ENCODE assay signal across 19 cellular contexts in the genomic region with DNA sequence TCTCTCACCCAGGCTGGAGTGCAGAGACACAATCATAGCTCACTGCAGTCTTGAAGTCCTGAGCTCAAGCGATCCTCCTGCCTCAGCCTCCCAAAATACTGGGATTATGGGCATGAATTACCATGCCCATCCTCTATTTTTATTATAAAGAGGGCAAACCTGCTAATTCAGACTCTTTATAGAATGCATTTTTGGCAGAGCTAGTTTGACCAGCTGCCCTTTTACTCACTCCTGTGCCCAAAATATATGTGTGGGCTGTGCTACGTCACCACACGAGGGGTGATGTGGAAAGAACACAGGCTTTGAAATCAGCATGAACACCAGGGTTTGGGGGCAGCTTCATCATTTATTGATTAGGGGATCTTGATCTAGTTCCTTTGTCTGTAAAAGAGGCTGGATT.
DNase-seq lines count a peak whose midpoint lies in the region; ATAC-seq and TF ChIP-seq lines count a peak whose summit lies in the region.
"Had no signal": no experiment of that assay in that cellular context is flagged by ENCODE, and none has a peak within 500 bp of the region (broad histone marks: within the 10 kb centered on the region; RNA-seq: fewer than 3 reads in every experiment).

No MANE protein-coding gene starts in this region.

- H3K4me1 Mint-ChIP-seq in Caco-2 (ENCODE audit: low read depth, unreplicated experiment): no peaks in the 10 kb centered on the region
- H3K4me1 Mint-ChIP-seq: CD14-positive monocyte; CD8-positive, alpha-beta memory T cell had no signal

- no peak overlapping the region for H3K4me3 ChIP-seq in body of pancreas
- H3K4me3 ChIP-seq in sigmoid colon: no peak overlapping the region
- no peak overlapping the region for H3K4me3 ChIP-seq in Caco-2 (ENCODE audit: low read depth, low read length)
- H3K4me3 ChIP-seq: BLaER1 treated with 17β-estradiol and CSF1 and Interleukin-3, amounts not matched to agents 10 nM and 100 nM; HAP-1 had no signal

- TF ChIP-seq POLR2A in body of pancreas (IDR thresholded peaks at IDR 0.05) (no peak), sigmoid colon (IDR thresholded peaks at IDR 0.05) (no peak)

- no peaks in the 10 kb centered on the region for H3K9me3 Mint-ChIP-seq in Caco-2 (ENCODE audit: unreplicated experiment)
- H3K9me3 Mint-ChIP-seq: CD14-positive monocyte; CD4-positive, alpha-beta T cell; CD8-positive, alpha-beta memory T cell; HFFc6 had no signal

- peak; percentile 22 for DNase-seq in activated effector memory CD4-positive, alpha-beta T cell treated with anti-CD3 and anti-CD28 coated beads, Interleukin-2, amount 50 U/mL, for 16 hours
- no peak for DNase-seq in activated effector memory CD4-positive, alpha-beta T cell treated with Interleukin-2 at 50 U/mL for 16 hours
- DNase-seq in body of pancreas (peak in 2 of 4 donors; percentile 7 to 37), sigmoid colon (peak; percentile 8), Caco-2 (no peak), KG1 (lab: John Stamatoyannopoulos, UW) (no peak)
- DNase-seq: AML-193; BE2C; CD4-positive, alpha-beta T cell; CD8-positive, alpha-beta memory T cell; DMS53; DMS79 treated with DMSO at 0.1 percent for 48 hours; GF-D8; GOT3; HFFc6 had no signal

- H3K27me3 ChIP-seq in body of pancreas (no peaks in the 10 kb centered on the region), sigmoid colon (no peaks in the 10 kb centered on the region), Caco-2 (replicated peaks; ENCODE audit: control insufficient read depth, insufficient read depth, low read length) (no peaks in the 10 kb centered on the region; the same call in 1 of the 2 replicates)
- H3K27me3 ChIP-seq: BE2C; BLaER1 treated with 17β-estradiol and CSF1 and Interleukin-3, amounts not matched to agents 10 nM and 100 nM had no signal

- TF ChIP-seq CTCF in body of pancreas (IDR thresholded peaks at IDR 0.05) (no peak), sigmoid colon (IDR thresholded peaks at IDR 0.05) (no peak), Caco-2 (IDR thresholded peaks at IDR 0.05; ENCODE audit: insufficient read depth in 1 of 2, low read depth in 1 of 2, low read length in 1 of 2, severe bottlenecking in 1 of 2, unreplicated experiment in 1 of 2) (no peak)

- no peaks in the 10 kb centered on the region for H3K36me3 Mint-ChIP-seq in Caco-2 (ENCODE audit: insufficient read depth, unreplicated experiment)
- H3K36me3 Mint-ChIP-seq: CD14-positive monocyte; CD8-positive, alpha-beta memory T cell had no signal

- no TSS peak for BruUV-seq in Caco-2 (replicated peaks; lab: Mats Ljungman, UMichigan)

- ATAC-seq in body of pancreas: peak; percentile 47

- H3K4me1 ChIP-seq in body of pancreas (peaks cover 12% of the 10 kb centered on the region), sigmoid colon (no peaks in the 10 kb centered on the region), Caco-2 (no peaks in the 10 kb centered on the region; the same call in 1 of the 2 replicates)
- H3K4me1 ChIP-seq: HAP-1 had no signal

- POLR2A ChIA-PET in Caco-2 (lab: Charles Lee): no interaction called here

- peaks cover 12% of the 10 kb centered on the region for H3K27me3 Mint-ChIP-seq in Caco-2 (ENCODE audit: insufficient read depth, unreplicated experiment)

- H3K36me3 ChIP-seq in body of pancreas (replicated peaks in 1 of 2; ENCODE audit: insufficient read depth in 1 of 2, low read depth in 2 of 2) (no peaks in the 10 kb centered on the region), sigmoid colon (no peaks in the 10 kb centered on the region), Caco-2 (ENCODE audit: control insufficient read depth, insufficient read depth, low read length) (no peaks in the 10 kb centered on the region)
- H3K36me3 ChIP-seq: BE2C; BLaER1 treated with 17β-estradiol and CSF1 and Interleukin-3, amounts not matched to agents 10 nM and 100 nM; HAP-1 had no signal

- H3K27ac ChIP-seq in body of pancreas (no peak overlapping the region), sigmoid colon (no peak overlapping the region)
- H3K27ac ChIP-seq: 22Rv1; BLaER1 treated with 17β-estradiol and CSF1 and Interleukin-3, amounts not matched to agents 10 nM and 100 nM had no signal

- no peak for TF ChIP-seq EP300 in sigmoid colon (IDR thresholded peaks at IDR 0.05)

- 43 to 50% methylated on average over 3 of the region's 3 CpGs for WGBS in body of pancreas, 2 donors
- 78 to 82% methylated on average over 3 of the region's 3 CpGs for WGBS in sigmoid colon, 2 donors

- H3K27ac Mint-ChIP-seq in Caco-2 (ENCODE audit: unreplicated experiment): no peak overlapping the region
- H3K27ac Mint-ChIP-seq: CD14-positive monocyte; CD4-positive, alpha-beta T cell; HFFc6 had no signal

- H3K4me3 Mint-ChIP-seq in Caco-2 (ENCODE audit: unreplicated experiment): no peak overlapping the region
- H3K4me3 Mint-ChIP-seq: CD14-positive monocyte; CD4-positive, alpha-beta T cell; CD8-positive, alpha-beta memory T cell; HFFc6 had no signal

- H3K9me3 ChIP-seq in body of pancreas: no peaks in the 10 kb centered on the region
- no peaks in the 10 kb centered on the region for H3K9me3 ChIP-seq in sigmoid colon
- H3K9me3 ChIP-seq in Caco-2: no peaks in the 10 kb centered on the region
- H3K9me3 ChIP-seq: BE2C, HAP-1 had no signal

- intact Hi-C loops in body of pancreas (cut with DNase I) (no loop called here), sigmoid colon (cut with DNase I) (no loop called here), Caco-2 (cut with micrococcal nuclease; ENCODE audit: unreplicated experiment) (no loop called here)

- CTCF ChIA-PET in Caco-2 (lab: Charles Lee): no interaction called here

Comparison
In these comparisons a context has a peak if more than half of its experiments do, and no peak if none do; other contexts are left out.
1. DNase-seq: peak in activated effector memory CD4-positive, alpha-beta T cell treated with anti-CD3 and anti-CD28 coated beads, Interleukin-2, amount 50 U/mL, for 16 hours (single experiment) and sigmoid colon (single experiment); none in activated effector memory CD4-positive, alpha-beta T cell treated with Interleukin-2 at 50 U/mL for 16 hours (single experiment), Caco-2 (0 of 2) and KG1 (single experiment).